In the genomic region with DNA sequence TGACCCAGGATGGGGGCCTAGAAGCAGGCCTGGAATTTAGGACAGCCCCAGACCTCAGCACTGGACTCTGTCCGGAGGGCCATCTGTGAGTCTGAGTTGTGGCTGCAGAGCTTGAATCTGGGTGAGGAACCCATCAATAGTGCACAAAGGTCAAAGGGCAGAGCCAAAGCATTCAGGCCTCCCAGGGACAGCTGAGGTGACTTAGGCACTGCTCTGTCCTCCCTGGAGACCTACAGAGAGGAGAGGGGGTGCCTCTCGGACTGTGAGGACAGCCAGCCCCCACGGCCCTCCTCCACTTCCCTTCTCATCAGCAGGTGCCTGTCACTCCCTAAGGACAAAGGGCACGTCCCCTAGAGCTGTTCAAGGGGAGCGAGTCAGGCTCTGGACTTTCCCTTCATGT, we compare ENCODE assay signal across 1 cellular context.
TF ChIP-seq lines count a peak whose summit lies in the region.

No MANE protein-coding gene starts in this region.

TF ChIP-seq in GM12878, 131 proteins besides CTCF, POLR2A, EP300 and RAD21:
- peak; percentile 32 for TF ChIP-seq MEF2B (IDR thresholded peaks at IDR 0.05; ENCODE audit: partially characterized antibody, poor library complexity, severe bottlenecking)
- TF ChIP-seq ZNF24 (IDR thresholded peaks at IDR 0.05), result no peak
- TF ChIP-seq, protein P1, sequence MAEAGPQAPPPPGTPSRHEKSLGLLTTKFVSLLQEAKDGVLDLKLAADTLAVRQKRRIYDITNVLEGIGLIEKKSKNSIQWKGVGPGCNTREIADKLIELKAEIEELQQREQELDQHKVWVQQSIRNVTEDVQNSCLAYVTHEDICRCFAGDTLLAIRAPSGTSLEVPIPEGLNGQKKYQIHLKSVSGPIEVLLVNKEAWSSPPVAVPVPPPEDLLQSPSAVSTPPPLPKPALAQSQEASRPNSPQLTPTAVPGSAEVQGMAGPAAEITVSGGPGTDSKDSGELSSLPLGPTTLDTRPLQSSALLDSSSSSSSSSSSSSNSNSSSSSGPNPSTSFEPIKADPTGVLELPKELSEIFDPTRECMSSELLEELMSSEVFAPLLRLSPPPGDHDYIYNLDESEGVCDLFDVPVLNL (IDR thresholded peaks at IDR 0.05; ENCODE audit: low read depth, low read length), result no peak
- peak; percentile 56 for TF ChIP-seq NR2C1 (IDR thresholded peaks at IDR 0.05)
- peak; percentile 73 for TF ChIP-seq NR2F1 (conservative IDR thresholded peaks at IDR 0.05)
- TF ChIP-seq SMARCA5 (IDR thresholded peaks at IDR 0.05), result no peak
